ENCODE assay signal across 14 cellular contexts in the genomic region with DNA sequence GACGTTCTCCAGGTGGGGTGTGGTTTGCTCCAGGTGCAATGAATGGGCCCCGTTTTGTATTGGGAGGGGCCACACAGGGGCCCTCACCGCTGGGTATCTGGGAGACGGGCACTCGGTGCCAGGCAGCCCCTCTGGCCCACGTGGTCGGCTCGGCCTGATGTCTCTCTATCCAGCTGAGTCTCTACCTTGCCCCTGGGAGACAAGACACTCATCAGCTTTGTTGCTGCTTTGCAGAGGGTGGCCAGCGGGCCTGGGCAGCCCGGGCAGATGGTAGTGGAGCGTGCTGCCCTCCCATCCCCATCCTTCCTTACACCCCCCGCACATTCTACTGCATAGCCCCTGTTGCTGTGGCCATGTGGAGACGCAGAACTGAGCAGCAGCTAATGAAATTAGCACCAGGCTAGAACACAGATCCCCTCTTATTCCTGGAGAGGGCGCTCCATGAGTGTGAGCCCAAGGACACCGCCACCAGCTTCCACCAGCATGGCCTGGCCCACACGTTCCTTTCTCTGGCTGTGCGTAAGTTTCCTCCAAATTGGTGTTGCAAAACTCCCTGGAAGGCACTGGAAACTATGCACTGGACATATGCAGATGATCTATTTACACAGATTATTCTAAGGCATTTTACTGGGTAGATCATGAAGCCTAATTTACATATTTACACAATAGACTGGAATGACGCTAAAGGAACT.
DNase-seq lines count a peak whose midpoint lies in the region; ATAC-seq, FAIRE-seq and TF ChIP-seq lines count a peak whose summit lies in the region.
"Had no signal": no experiment of that assay in that cellular context is flagged by ENCODE, and none has a peak within 500 bp of the region (broad histone marks: within the 10 kb centered on the region; RNA-seq: fewer than 3 reads in every experiment).

No MANE protein-coding gene starts in this region.

- CTCF ChIA-PET in PC-3 (lab: Charles Lee): no interaction called here

- intact Hi-C loops in PC-3 (cut with micrococcal nuclease): no loop called here

- ATAC-seq in PC-3: no peak; the same call in 1 of the 2 replicates
- ATAC-seq in HG02885 (IDR thresholded peaks at IDR 0.05; ENCODE audit: poor library complexity, unreplicated experiment): no peak
- ATAC-seq: activated CD4-positive, CD25-positive, alpha-beta regulatory T cell treated with anti-CD3 and anti-CD28 coated beads, Interleukin-2, amount 50 U/mL, for 24 hours; mucosa of descending colon had no signal

- no peaks in the 10 kb centered on the region for H3F3A ChIP-seq in PC-3 (ENCODE audit: low read length, unreplicated experiment)

- DNase-seq in SIG-M5 treated with dmso at 0.1 percent for 504 hours (lab: John Stamatoyannopoulos, UW; ENCODE audit: unreplicated experiment) (peak; percentile 4), SIG-M5 (lab: John Stamatoyannopoulos, UW) (no peak), PC-3 (peak; percentile 8), iPS-NIHi11 (ENCODE audit: low spot score) (peak; percentile 59), urothelium cell line (ENCODE audit: low spot score) (no peak), NCI-H1105 treated with DMSO at 0.1 percent for 48 hours (lab: John Stamatoyannopoulos, UW) (no peak)
- no peak for DNase-seq in effector CD4-positive, alpha-beta T cell
- DNase-seq: mucosa of descending colon, NCI-H1436 treated with DMSO at 0.1 percent for 48 hours, uterus had no signal

- H3K79me2 ChIP-seq in PC-3 (ENCODE audit: low read length): no peaks in the 10 kb centered on the region

- H3K4me3 ChIP-seq in PC-3 (ENCODE audit: low read length): no peak overlapping the region
- H3K4me3 ChIP-seq: HAP-1, mucosa of descending colon, uterus had no signal

- H3K4me2 ChIP-seq in PC-3 (ENCODE audit: low read length): no peak overlapping the region

- FAIRE-seq in urothelium cell line (lab: Jason Lieb, UNC): peak; percentile 76
- FAIRE-seq: GM12892 had no signal

- peak; percentile 34 for TF ChIP-seq CTCF in PC-3 (conservative IDR thresholded peaks at IDR 0.05; ENCODE audit: low read depth, low read length)

- BruUV-seq in PC-3 (replicated peaks; lab: Mats Ljungman, UMichigan): no TSS peak

- H3K27me3 ChIP-seq in PC-3 (ENCODE audit: low read length): no peaks in the 10 kb centered on the region
- H3K27me3 ChIP-seq: uterus had no signal

- H3K36me3 ChIP-seq in PC-3 (ENCODE audit: low read depth, low read length): no peaks in the 10 kb centered on the region
- H3K36me3 ChIP-seq: HAP-1, uterus had no signal

- H2AFZ ChIP-seq in PC-3 (ENCODE audit: low read length): no peak overlapping the region

- H3K4me1 ChIP-seq in PC-3 (ENCODE audit: insufficient read depth, low read length): no peaks in the 10 kb centered on the region
- H3K4me1 ChIP-seq: HAP-1, uterus had no signal

- no peaks in the 10 kb centered on the region for H3K9me2 ChIP-seq in PC-3 (replicated peaks; ENCODE audit: low read length)

- no peaks in the 10 kb centered on the region for H4K20me1 ChIP-seq in PC-3 (ENCODE audit: low read length)

- POLR2A ChIA-PET in PC-3 (lab: Charles Lee; ENCODE audit: unreplicated experiment): no interaction called here

- no peak overlapping the region for H3K27ac ChIP-seq in PC-3 (ENCODE audit: low read length)
- H3K27ac ChIP-seq: uterus had no signal

- H3K9ac ChIP-seq in PC-3 (ENCODE audit: low read length): no peak overlapping the region

- no peaks in the 10 kb centered on the region for H3K9me3 ChIP-seq in PC-3 (ENCODE audit: low read length)
- H3K9me3 ChIP-seq: HAP-1, mucosa of descending colon, uterus had no signal

Comparison
In these comparisons a context has a peak if more than half of its experiments do, and no peak if none do; other contexts are left out.
1. DNase-seq: peak in SIG-M5 treated with dmso at 0.1 percent for 504 hours (single experiment), PC-3 (single experiment) and iPS-NIHi11 (single experiment); none in SIG-M5 (single experiment), urothelium cell line (single experiment), effector CD4-positive, alpha-beta T cell (single experiment) and NCI-H1105 treated with DMSO at 0.1 percent for 48 hours (single experiment).